In genomic region chr12:113136128-113136989, GRCh38 we compare ENCODE assay signal across 10 cellular contexts. TPM values are rescaled to one million over a fixed set of nuclear protein-coding genes. Genes with fewer than 3 reads are reported as not detected.
A peak's percentile ranks its signal among the peaks of the same experiment; 100 is the strongest.
DNase-seq lines count a peak whose midpoint lies in the region; ATAC-seq and TF ChIP-seq lines count a peak whose summit lies in the region.
"Had no signal": no experiment of that assay in that cellular context is flagged by ENCODE, and none has a peak within 500 bp of the region (broad histone marks: within the 10 kb centered on the region; RNA-seq: fewer than 3 reads in every experiment).

No MANE protein-coding gene starts in this region.

- H3K9me3 ChIP-seq in body of pancreas (no peaks in the 10 kb centered on the region), ovary (no peaks in the 10 kb centered on the region)

- ATAC-seq in body of pancreas, result peak; percentile 31
- no peak for ATAC-seq in GM18519 (IDR thresholded peaks at IDR 0.05; ENCODE audit: low FRiP score, unreplicated experiment)
- ATAC-seq in HG03196 (IDR thresholded peaks at IDR 0.05; ENCODE audit: unreplicated experiment), result no peak

- TF ChIP-seq POLR2A in body of pancreas (IDR thresholded peaks at IDR 0.05) (no peak), ovary (IDR thresholded peaks at IDR 0.05) (no peak)

- TF ChIP-seq EP300 in ovary (IDR thresholded peaks at IDR 0.05), result no peak

- WGBS in body of pancreas, 2 donors, result 29 to 32% methylated on average over 21 of the region's 21 CpGs
- 28 to 34% (median 32%) methylated on average over 21 of the region's 21 CpGs for WGBS in ovary, 3 donors

- TF ChIP-seq CTCF in body of pancreas (IDR thresholded peaks at IDR 0.05), result no peak
- TF ChIP-seq CTCF in nephron (IDR thresholded peaks at IDR 0.05; ENCODE audit: unreplicated experiment in 3 of 3), result no peak
- no peak for TF ChIP-seq CTCF in ovary (IDR thresholded peaks at IDR 0.05)

- H3K36me3 Mint-ChIP-seq in nephron (ENCODE audit: low read depth), result no peaks in the 10 kb centered on the region

- intact Hi-C loops in body of pancreas (cut with DNase I) (no loop called here), ovary (cut with DNase I) (no loop called here)

- peak overlapping the region in 2 of 3 experiments; percentile 27 to 44 for H3K4me3 Mint-ChIP-seq in nephron

- H3K27me3 ChIP-seq in body of pancreas (no peaks in the 10 kb centered on the region), ovary (no peaks in the 10 kb centered on the region)

- H3K4me3 ChIP-seq in body of pancreas (no peak overlapping the region), ovary (no peak overlapping the region)

- peak in 57 of 76 experiments; percentile 8 to 77 (median 42) for DNase-seq in HUDEP-2 (lab: John Stamatoyannopoulos, UW; ENCODE audit: unreplicated experiment in 76 of 76)
- peak; percentile 33 for DNase-seq in T-helper 22 cell (ENCODE audit: low read depth)
- peak in 2 of 4 donors; percentile 43 to 53 for DNase-seq in body of pancreas
- DNase-seq in ovary, result no peak
- no peak for DNase-seq in GM19238 (ENCODE audit: insufficient read length, low spot score)

- H3K9me3 Mint-ChIP-seq in nephron, result no peaks in the 10 kb centered on the region

- H3K36me3 ChIP-seq in body of pancreas (replicated peaks in 1 of 2; ENCODE audit: insufficient read depth in 1 of 2, low read depth in 2 of 2) (no peaks in the 10 kb centered on the region), ovary (no peaks in the 10 kb centered on the region)

- no peaks in the 10 kb centered on the region for H3K4me1 Mint-ChIP-seq in nephron

- peaks cover 56% of the 10 kb centered on the region for H3K27me3 Mint-ChIP-seq in nephron (ENCODE audit: low read depth)

- H3K27ac ChIP-seq in body of pancreas, result peak overlapping the region in 2 of 4 donors; percentile 64 to 66
- no peak overlapping the region for H3K27ac ChIP-seq in ovary

- H3K4me1 ChIP-seq in body of pancreas (peaks cover 21% of the 10 kb centered on the region), ovary (ENCODE audit: insufficient read depth) (no peaks in the 10 kb centered on the region)

- peak overlapping the region in 1 of 3 experiments; percentile 11 for H3K27ac Mint-ChIP-seq in nephron

RNA-seq across cellular contexts. Expression of gene RASAL1, which starts 0.8 kb away (rescaled TPM):
- total RNA-seq in body of pancreas, result 1 to 10 TPM in 1 of 2 donors, under 1 TPM in 1; 0.66 to 2.1 TPM
- 1 to 10 TPM in 4 of 7 donors, under 1 TPM in 1, not detected in 2; 0.36 to 5.1 (median 1.3) TPM for total RNA-seq in ovary
- polyA plus RNA-seq in ovary, result under 1 TPM; 0.05 to 0.42 TPM
- total RNA-seq: lung microvascular endothelial cell, M059J had no signal

RNA-seq across cellular contexts. Expression of gene CFAP73, which starts 13.2 kb away (rescaled TPM):
- under 1 TPM in 1 of 2 donors, not detected in 1; 0.99 TPM for total RNA-seq in body of pancreas
- total RNA-seq in ovary, result 10 to 100 TPM in 1 of 7 donors, 1 to 10 TPM in 3, under 1 TPM in 1, not detected in 2; 0.72 to 38.3 (median 1.6) TPM
- polyA plus RNA-seq in ovary, result under 1 TPM in 1 of 2 donors, not detected in 1; 0.15 TPM
- total RNA-seq: lung microvascular endothelial cell, M059J had no signal

RNA-seq across cellular contexts. Expression of gene DDX54, which starts 48.9 kb away (rescaled TPM):
- total RNA-seq in body of pancreas, result 10 to 100 TPM; 52.7 TPM
- 10 to 100 TPM; 54.0 to 77.5 (median 71.4) TPM for total RNA-seq in ovary
- 10 to 100 TPM; 10.8 to 42.4 TPM for polyA plus RNA-seq in ovary

RNA-seq across cellular contexts. Expression of gene RITA1, which starts 49.2 kb away (rescaled TPM):
- total RNA-seq in body of pancreas (10 to 100 TPM in 1 of 2 donors, 1 to 10 TPM in 1; 6.9 to 15.3 TPM), ovary (10 to 100 TPM; 13.6 to 19.4 (median 15.4) TPM)
- polyA plus RNA-seq in ovary, result 10 to 100 TPM in 1 of 2 donors, 1 to 10 TPM in 1; 6.8 to 11.0 TPM

Comparison
In these comparisons a context has a peak if more than half of its experiments do, and no peak if none do; other contexts are left out.
1. DNase-seq: peak in HUDEP-2 (57 of 76) and T-helper 22 cell (single experiment); none in ovary (0 of 5) and GM19238 (single experiment).